ENCODE assay signal across 25 cellular contexts in genomic region chr10:101965075-101965765, GRCh38.
DNase-seq lines count a peak whose midpoint lies in the region; ATAC-seq and TF ChIP-seq lines count a peak whose summit lies in the region.
"Had no signal": no experiment of that assay in that cellular context is flagged by ENCODE, and none has a peak within 500 bp of the region (broad histone marks: within the 10 kb centered on the region; RNA-seq: fewer than 3 reads in every experiment).

No MANE protein-coding gene starts in this region.

- no peak for DNase-seq in Right ventricle myocardium inferior (ENCODE audit: missing footprints)
- DNase-seq in cardiac septum (ENCODE audit: low spot score) = no peak
- no peak for DNase-seq in activated B cell treated with CpG ODN at 0.5 μM for 24 hours
- no peak for DNase-seq in right cardiac atrium
- DNase-seq in activated naive CD8-positive, alpha-beta T cell treated with anti-CD3 and anti-CD28 coated beads for 36 hours = no peak
- DNase-seq in esophagus squamous epithelium (lab: John Stamatoyannopoulos, UW) = no peak
- no peak for DNase-seq in pons (ENCODE audit: low spot score)
- DNase-seq in COLO668 (lab: John Stamatoyannopoulos, UW; ENCODE audit: unreplicated experiment) = no peak
- DNase-seq: activated CD4-positive, CD25-positive, alpha-beta regulatory T cell treated with anti-CD3 and anti-CD28 coated beads, Interleukin-2, amount 50 U/mL, for 72 hours; HCEC 1CT; hypothalamus; KG1; NCI-H1092; NCI-H2081 treated with DMSO at 0.1 percent for 48 hours; PC-3; SJCRH30; small intestine; stimulated activated CD4-positive, alpha-beta T cell treated with anti-CD3 and anti-CD28 coated beads, Interleukin-4, amount 100 ng/mL, for 4 hours; T-helper 2 cell had no signal

- H3K4me3 Mint-ChIP-seq in activated B cell treated with CpG ODN at 0.5 μM for 24 hours = peak overlapping the region; percentile 3
- no peak overlapping the region for H3K4me3 Mint-ChIP-seq in activated naive CD8-positive, alpha-beta T cell treated with anti-CD3 and anti-CD28 coated beads for 36 hours
- H3K4me3 Mint-ChIP-seq: activated naive CD8-positive, alpha-beta T cell; activated T-helper 1 cell treated with anti-CD3 and anti-CD28 coated beads, Interleukin-12 subunit alpha, Interleukin-12 subunit beta, Interleukin-2, Interleukin-4 antibody, amounts not matched to agents 30 ng/mL and 10 ng/mL and 1 ng/mL, durations not matched to agents 14 hours and 24 hours and 36 hours; mesothelial cell of epicardium had no signal

- peaks cover 0 to 60% (median 0%) of the 10 kb centered on the region in 3 donors for H3K36me3 ChIP-seq in esophagus squamous epithelium

- H3K4me1 Mint-ChIP-seq in activated B cell treated with CpG ODN at 0.5 μM for 24 hours = peaks cover 82% of the 10 kb centered on the region
- H3K4me1 Mint-ChIP-seq in activated naive CD8-positive, alpha-beta T cell treated with anti-CD3 and anti-CD28 coated beads for 36 hours = peaks cover 23% of the 10 kb centered on the region

- peak overlapping the region; percentile 80 for H3K27ac Mint-ChIP-seq in activated B cell treated with CpG ODN at 0.5 μM for 24 hours
- H3K27ac Mint-ChIP-seq in activated naive CD8-positive, alpha-beta T cell treated with anti-CD3 and anti-CD28 coated beads for 36 hours = no peak overlapping the region
- H3K27ac Mint-ChIP-seq: activated naive CD8-positive, alpha-beta T cell; activated T-helper 1 cell treated with anti-CD3 and anti-CD28 coated beads, Interleukin-12 subunit alpha, Interleukin-12 subunit beta, Interleukin-2, Interleukin-4 antibody, amounts not matched to agents 30 ng/mL and 10 ng/mL and 1 ng/mL, durations not matched to agents 14 hours and 24 hours and 36 hours; progenitor cell of endocrine pancreas had no signal

- intact Hi-C loops in Right ventricle myocardium inferior (cut with DNase I) = loop anchor here (5.0 kb wide), 1 partner anchor 123 kb away; the partner anchor contains the start of gene KCNIP2
- intact Hi-C loops in cardiac septum (cut with DNase I) = no loop called here
- intact Hi-C loops in activated B cell treated with CpG ODN at 0.5 μM for 24 hours (cut with micrococcal nuclease) = no loop called here
- intact Hi-C loops in right cardiac atrium (cut with DNase I) = no loop called here
- intact Hi-C loops in esophagus squamous epithelium (cut with DNase I) = no loop called here

- H3K27me3 ChIP-seq in right cardiac atrium (ENCODE audit: control insufficient read depth, insufficient read depth) (no peaks in the 10 kb centered on the region), esophagus squamous epithelium (no peaks in the 10 kb centered on the region)
- H3K27me3 ChIP-seq: BLaER1 treated with 17β-estradiol and CSF1 and Interleukin-3, amounts not matched to agents 10 nM and 100 nM; SJCRH30; vagina had no signal

- TF ChIP-seq POLR2A in esophagus squamous epithelium (IDR thresholded peaks at IDR 0.05) = no peak

- POLR2A ChIA-PET in activated B cell treated with CpG ODN at 0.5 μM for 24 hours (lab: Charles Lee) = interaction anchor here (0.8 kb wide), 1 partner anchor 626 kb away, joined by 5 read pairs; no protein-coding TSS in a partner anchor

- H3K9me3 ChIP-seq in right cardiac atrium (ENCODE audit: control insufficient read depth, low read length) = no peaks in the 10 kb centered on the region
- no peaks in the 10 kb centered on the region for H3K9me3 ChIP-seq in esophagus squamous epithelium
- H3K9me3 ChIP-seq: SJCRH30, vagina had no signal

- no peaks in the 10 kb centered on the region for H3K9me3 Mint-ChIP-seq in activated B cell treated with CpG ODN at 0.5 μM for 24 hours
- H3K9me3 Mint-ChIP-seq in activated naive CD8-positive, alpha-beta T cell treated with anti-CD3 and anti-CD28 coated beads for 36 hours = no peaks in the 10 kb centered on the region
- H3K9me3 Mint-ChIP-seq: activated T-helper 1 cell treated with anti-CD3 and anti-CD28 coated beads, Interleukin-12 subunit alpha, Interleukin-12 subunit beta, Interleukin-2, Interleukin-4 antibody, amounts not matched to agents 30 ng/mL and 10 ng/mL and 1 ng/mL, durations not matched to agents 14 hours and 24 hours and 36 hours; mesothelial cell of epicardium had no signal

- H3K27me3 Mint-ChIP-seq in activated B cell treated with CpG ODN at 0.5 μM for 24 hours = no peaks in the 10 kb centered on the region
- no peaks in the 10 kb centered on the region for H3K27me3 Mint-ChIP-seq in activated naive CD8-positive, alpha-beta T cell treated with anti-CD3 and anti-CD28 coated beads for 36 hours
- H3K27me3 Mint-ChIP-seq: activated naive CD8-positive, alpha-beta T cell; progenitor cell of endocrine pancreas had no signal

- 25% methylated on average over 3 of the region's 3 CpGs for WGBS in right cardiac atrium
- WGBS in esophagus squamous epithelium, 2 donors = 42 to 58% methylated on average over 3 of the region's 3 CpGs

- CTCF ChIA-PET in activated B cell treated with CpG ODN at 0.5 μM for 24 hours (lab: Charles Lee) = no interaction called here

- H3K4me1 ChIP-seq in right cardiac atrium (ENCODE audit: control insufficient read depth, insufficient read depth, low read length) = peaks cover 8% of the 10 kb centered on the region
- no peaks in the 10 kb centered on the region for H3K4me1 ChIP-seq in esophagus squamous epithelium
- H3K4me1 ChIP-seq: vagina had no signal

- H3K36me3 Mint-ChIP-seq in activated B cell treated with CpG ODN at 0.5 μM for 24 hours (ENCODE audit: low read depth) = peaks cover 32% of the 10 kb centered on the region
- peaks cover 23% of the 10 kb centered on the region for H3K36me3 Mint-ChIP-seq in activated naive CD8-positive, alpha-beta T cell treated with anti-CD3 and anti-CD28 coated beads for 36 hours

- H3K27ac ChIP-seq in right cardiac atrium (ENCODE audit: low read length) = peak overlapping the region; percentile 65
- no peak overlapping the region for H3K27ac ChIP-seq in esophagus squamous epithelium
- H3K27ac ChIP-seq: BLaER1 treated with 17β-estradiol and CSF1 and Interleukin-3, amounts not matched to agents 10 nM and 100 nM; SJCRH30; vagina had no signal

- ATAC-seq in Right ventricle myocardium inferior (peak; percentile 26), activated B cell treated with CpG ODN at 0.5 μM for 24 hours (ENCODE audit: low read depth) (no peak), right cardiac atrium (peak; percentile 34 to 58)
- ATAC-seq: PC-3 had no signal

- TF ChIP-seq CTCF in activated B cell treated with CpG ODN at 0.5 μM for 24 hours (IDR thresholded peaks at IDR 0.05) (no peak), esophagus squamous epithelium (IDR thresholded peaks at IDR 0.05) (no peak)

- no peak overlapping the region for H3K4me3 ChIP-seq in right cardiac atrium (ENCODE audit: low read length)
- H3K4me3 ChIP-seq in esophagus squamous epithelium = no peak overlapping the region
- H3K4me3 ChIP-seq: BLaER1 treated with 17β-estradiol and CSF1 and Interleukin-3, amounts not matched to agents 10 nM and 100 nM; SJCRH30; vagina had no signal
